Comparison of ENCODE assay signal across 24 cellular contexts in genomic region chr5:21244982-21245381, GRCh38.
"Had no signal": no experiment of that assay in that cellular context is flagged by ENCODE, and none has a peak within 500 bp of the region (broad histone marks: within the 10 kb centered on the region; RNA-seq: fewer than 3 reads in every experiment).

No MANE protein-coding gene starts in this region.

- H3K4me3 ChIP-seq: coronary artery, dorsolateral prefrontal cortex, esophagus muscularis mucosa, gastroesophageal sphincter, heart left ventricle, hepatocyte, left lung, lower lobe of right lung, mucosa of descending colon had no signal

- DNase-seq: dermis blood vessel endothelial cell; dorsolateral prefrontal cortex; effector CD4-positive, alpha-beta T cell; effector memory CD4-positive, alpha-beta T cell; foreskin keratinocyte; hypothalamus; left cardiac atrium; left lung; left ventricle myocardium superior; lower lobe of right lung; mesenchymal stem cell; mucosa of descending colon; naive B cell had no signal

- H3K9me3 ChIP-seq: heart left ventricle, left lung, lower lobe of right lung had no signal

- H3K36me3 ChIP-seq: esophagus muscularis mucosa, gastroesophageal sphincter, heart left ventricle, left lung, lower lobe of right lung had no signal

- H3K4me3 Mint-ChIP-seq: mesothelial cell of epicardium, naive B cell had no signal

- ATAC-seq: foreskin keratinocyte, gastroesophageal sphincter, heart left ventricle, left cardiac atrium, left lung, left ventricle myocardium superior, lower lobe of right lung, mucosa of descending colon had no signal

- H3K27me3 ChIP-seq: dorsolateral prefrontal cortex, esophagus muscularis mucosa, foreskin keratinocyte, gastroesophageal sphincter, heart left ventricle, hepatocyte, left lung had no signal

- H3K4me1 Mint-ChIP-seq: mesothelial cell of epicardium, naive B cell had no signal

- H3K27me3 Mint-ChIP-seq: naive B cell had no signal

- H3K4me1 ChIP-seq: esophagus muscularis mucosa, foreskin keratinocyte, gastroesophageal sphincter, heart left ventricle, left lung, lower lobe of right lung had no signal

- H2AFZ ChIP-seq: hepatocyte had no signal

- H3K4me2 ChIP-seq: hepatocyte had no signal

- H3K27ac Mint-ChIP-seq: mesothelial cell of epicardium, naive B cell had no signal

- FAIRE-seq: colon, endothelial cell of umbilical vein, frontal cortex, islet of Langerhans, keratinocyte had no signal

- H3K79me2 ChIP-seq: hepatocyte had no signal

- H3K36me3 Mint-ChIP-seq: naive B cell had no signal

- H3K27ac ChIP-seq: coronary artery, dorsolateral prefrontal cortex, esophagus muscularis mucosa, foreskin keratinocyte, gastroesophageal sphincter, heart left ventricle, hepatocyte, left lung, lower lobe of right lung had no signal
